ENCODE assay signal across 1 cellular context in the genomic region with DNA sequence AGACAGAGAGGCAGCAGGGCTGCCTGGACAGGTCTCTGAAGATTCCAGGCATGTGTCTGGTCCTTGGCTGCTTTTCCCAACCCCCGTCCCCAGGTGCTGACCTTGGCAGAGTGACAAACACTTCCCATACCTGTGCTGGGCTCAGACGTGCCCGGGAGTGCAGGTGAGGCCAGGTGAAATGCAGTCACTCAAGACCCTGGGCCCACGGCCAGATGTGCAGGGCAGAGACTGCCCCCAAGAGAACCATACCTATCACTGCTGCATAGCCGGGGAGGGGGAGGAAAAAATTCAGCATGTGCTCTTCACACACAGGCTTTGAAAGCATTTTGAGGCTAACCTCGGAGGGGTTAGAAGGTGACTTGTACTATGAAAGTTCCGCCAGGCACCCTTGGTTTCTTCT.
TF ChIP-seq lines count a peak whose summit lies in the region.

No MANE protein-coding gene starts in this region.

TF ChIP-seq in K562, 482 proteins besides CTCF, POLR2A, EP300 and RAD21:
- TF ChIP-seq ZNF696 (CRISPR knock-in tag; conservative IDR thresholded peaks at IDR 0.05), result no peak
- peak; percentile 36; the same call in 1 of the 2 replicates for TF ChIP-seq L3MBTL2 (IDR thresholded peaks at IDR 0.05)
- TF ChIP-seq FOSL1 (tag; conservative IDR thresholded peaks at IDR 0.05), result no peak
